8 cellular contexts compared by ENCODE assay signal in genomic region chr15:29269485-29270168, GRCh38.
DNase-seq lines count a peak whose midpoint lies in the region; ATAC-seq and TF ChIP-seq lines count a peak whose summit lies in the region.

Gene NSMCE3 (minus strand): TSS chr15:29269822. CDS start chr15:29269705, 117 bp downstream.

- DNase-seq in AG10803 (ENCODE audit: low read depth) (peak; percentile 85), NCI-H446 treated with DMSO at 0.1 percent for 48 hours (lab: John Stamatoyannopoulos, UW) (peak; percentile 43), choroid plexus epithelial cell (ENCODE audit: low read depth) (peak; percentile 90)
- peak; percentile 76 to 83 for DNase-seq in activated CD4-positive, alpha-beta T cell treated with anti-CD3 and anti-CD28 coated beads for 24 hours (ENCODE audit: low read depth in 2 of 2)
- peak; percentile 78 to 85 (median 82) for DNase-seq in stimulated activated CD4-positive, alpha-beta T cell treated with anti-CD3 and anti-CD28 coated beads, Interleukin-1b, Interleukin-23, amount 100 ng/mL, for 24 hours (ENCODE audit: low read depth in 4 of 4, low spot score in 1 of 4)

- peak; percentile 82 for ATAC-seq in GM19035 (IDR thresholded peaks at IDR 0.05; ENCODE audit: unreplicated experiment)
- peak; percentile 85 for ATAC-seq in HG03342 (IDR thresholded peaks at IDR 0.05; ENCODE audit: unreplicated experiment)

- TF ChIP-seq CTCF in AG10803 (conservative IDR thresholded peaks at IDR 0.05; ENCODE audit: low read length) (no peak), choroid plexus epithelial cell (conservative IDR thresholded peaks at IDR 0.05; ENCODE audit: low read depth, low read length) (no peak)

- H3K4me3 ChIP-seq in AG10803 (ENCODE audit: low read length) (peak within 1 kb of the TSS; percentile 86), choroid plexus epithelial cell (ENCODE audit: low read depth, low read length) (peak within 1 kb of the TSS; percentile 81)

- no peaks in the 10 kb centered on the region for H3K27me3 ChIP-seq in layer of hippocampus (ENCODE audit: control insufficient read depth, insufficient read depth, low read length)

- H3K27ac ChIP-seq in layer of hippocampus (ENCODE audit: low read depth, low read length), result peak within 1 kb of the TSS; percentile 88

Comparison
In these comparisons a context has a peak if more than half of its experiments do, and no peak if none do; other contexts are left out.
1. Peak in every context shown above with its lines: DNase-seq, ATAC-seq, H3K4me3 ChIP-seq and H3K27ac ChIP-seq.